Comparison of ENCODE assay signal across 21 cellular contexts in genomic region chr10:33190406-33190805, GRCh38.
DNase-seq lines count a peak whose midpoint lies in the region; ATAC-seq and TF ChIP-seq lines count a peak whose summit lies in the region.
"Had no signal": no experiment of that assay in that cellular context is flagged by ENCODE, and none has a peak within 500 bp of the region (broad histone marks: within the 10 kb centered on the region; RNA-seq: fewer than 3 reads in every experiment).

No MANE protein-coding gene starts in this region.

- peaks cover 9% of the 10 kb centered on the region for H3K79me1 ChIP-seq in mesenchymal stem cell (replicated peaks; ENCODE audit: low read length, poor library complexity, severe bottlenecking)

- no peak overlapping the region for H2BK15ac ChIP-seq in mesenchymal stem cell (ENCODE audit: low read depth, poor library complexity, severe bottlenecking)

- no peak overlapping the region for H2BK5ac ChIP-seq in mesenchymal stem cell (ENCODE audit: low read depth, low read length, poor library complexity, severe bottlenecking)

- peak overlapping the region; percentile 23 for H3K27ac Mint-ChIP-seq in Caco-2 (ENCODE audit: unreplicated experiment)
- peak overlapping the region in 3 of 5 experiments; percentile 0 to 76 (median 22) for H3K27ac Mint-ChIP-seq in brain
- H3K27ac Mint-ChIP-seq: B cell; CD4-positive, CD25-positive, alpha-beta regulatory T cell had no signal

- no peaks in the 10 kb centered on the region for H4K20me1 ChIP-seq in hepatocyte (ENCODE audit: insufficient read depth, poor library complexity, severe bottlenecking)

- no peak overlapping the region for H4K8ac ChIP-seq in mesenchymal stem cell (ENCODE audit: low read length)

- no peak overlapping the region for H2BK12ac ChIP-seq in mesenchymal stem cell (ENCODE audit: low read length in 2 of 2)

- peaks cover 17% of the 10 kb centered on the region for H3K4me1 Mint-ChIP-seq in Caco-2 (ENCODE audit: low read depth, unreplicated experiment)
- H3K4me1 Mint-ChIP-seq in brain = peaks cover 42% of the 10 kb centered on the region

- no peak for ATAC-seq in Panc1
- ATAC-seq: GM12878, HepG2 had no signal

- H3K4me1 ChIP-seq in Caco-2 (peaks cover 21% of the 10 kb centered on the region), Panc1 (ENCODE audit: control insufficient read depth, insufficient read depth, low read length) (peaks cover 29% of the 10 kb centered on the region), mesenchymal stem cell (ENCODE audit: control insufficient read depth, insufficient read depth, low read depth, low read length) (peaks cover 6% of the 10 kb centered on the region), hepatocyte (ENCODE audit: insufficient read depth) (peaks cover 22% of the 10 kb centered on the region), BE2C (peaks cover 12% of the 10 kb centered on the region)

- H2AK5ac ChIP-seq in mesenchymal stem cell (ENCODE audit: low read length, severe bottlenecking) = peak overlapping the region; percentile 88

- 100% methylated on average over 1 of the region's 1 CpG for WGBS in mesenchymal stem cell
- 100% methylated on average over 1 of the region's 1 CpG for WGBS in hepatocyte (ENCODE audit: low lambda C conversion rate, missing lambda C conversion rate)

- no peak overlapping the region for H3K4ac ChIP-seq in mesenchymal stem cell (ENCODE audit: low read depth in 1 of 2, low read length in 2 of 2)

- H2BK120ac ChIP-seq in mesenchymal stem cell (ENCODE audit: low read depth, low read length) = no peak overlapping the region

- no peak overlapping the region for H3K14ac ChIP-seq in mesenchymal stem cell (ENCODE audit: low read length in 2 of 2)

- intact Hi-C loops in Caco-2 (cut with micrococcal nuclease; ENCODE audit: unreplicated experiment) = loop anchor here (10.0 kb wide), 3 partner anchors 314 to 1024 kb away; no protein-coding TSS in a partner anchor
- intact Hi-C loops in Panc1 (cut with micrococcal nuclease; ENCODE audit: unreplicated experiment) = no loop called here

- H3K9ac ChIP-seq in mesenchymal stem cell (ENCODE audit: low read length) = peak overlapping the region; percentile 9

- H3K4me2 ChIP-seq in mesenchymal stem cell (ENCODE audit: low read length, poor library complexity, severe bottlenecking) = no peak overlapping the region
- no peak overlapping the region for H3K4me2 ChIP-seq in hepatocyte
- H3K4me2 ChIP-seq: PC-9 had no signal

- BruUV-seq in Caco-2 (replicated peaks; lab: Mats Ljungman, UMichigan) = no TSS peak
- BruUV-seq in Panc1 (replicated peaks; lab: Mats Ljungman, UMichigan) = no TSS peak

- H3K27me3 Mint-ChIP-seq in Caco-2 (ENCODE audit: insufficient read depth, unreplicated experiment) (no peaks in the 10 kb centered on the region), brain (peaks cover 13% of the 10 kb centered on the region)

- in situ Hi-C loops in Panc1 (cut with HindIII; ENCODE audit: low pct_unique_long_range_greater_than_20kb, low sequenced_read_pairs) = no loop called here

- H3K9me3 ChIP-seq in Caco-2 = no peaks in the 10 kb centered on the region
- H3K9me3 ChIP-seq in Panc1 (ENCODE audit: control insufficient read depth, insufficient read depth, low read depth, low read length) = no peaks in the 10 kb centered on the region
- H3K9me3 ChIP-seq in mesenchymal stem cell (ENCODE audit: control insufficient read depth, low read length) = no peaks in the 10 kb centered on the region
- no peaks in the 10 kb centered on the region for H3K9me3 ChIP-seq in hepatocyte (ENCODE audit: low read depth)
- no peaks in the 10 kb centered on the region for H3K9me3 ChIP-seq in BE2C
- H3K9me3 ChIP-seq: SJCRH30 had no signal

- CTCF ChIA-PET in Caco-2 (lab: Charles Lee) = no interaction called here
- CTCF ChIA-PET in Panc1 (lab: Charles Lee) = no interaction called here

- DNase-seq in Caco-2 (no peak), Panc1 (ENCODE audit: low read depth, low spot score) (no peak), mesenchymal stem cell (no peak), hepatocyte (ENCODE audit: low spot score) (no peak), BE2C (no peak), kidney tubule cell (ENCODE audit: low spot score) (no peak), LoVo (ENCODE audit: low spot score) (no peak)
- DNase-seq: 8988T; CD4-positive, CD25-positive, alpha-beta regulatory T cell; COR-L47; KG1; NCI-H1417 treated with DMSO at 0.1 percent for 48 hours; NCI-H187 treated with DMSO at 0.1 percent for 48 hours; NCI-H345; NCI-H524 treated with DMSO at 0.1 percent for 48 hours; PC-9; SJCRH30 had no signal

- H3K9me3 Mint-ChIP-seq in Caco-2 (ENCODE audit: unreplicated experiment) (no peaks in the 10 kb centered on the region), brain (peaks cover 0 to 3% (median 0%) of the 10 kb centered on the region in 5 experiments)

- H3K36me3 Mint-ChIP-seq in Caco-2 (ENCODE audit: insufficient read depth, unreplicated experiment) (peaks cover 62% of the 10 kb centered on the region), brain (peaks cover under 1% of the 10 kb centered on the region)
- H3K36me3 Mint-ChIP-seq: CD4-positive, CD25-positive, alpha-beta regulatory T cell had no signal

- H3K36me3 ChIP-seq in Caco-2 (ENCODE audit: control insufficient read depth, insufficient read depth, low read length) (no peaks in the 10 kb centered on the region), Panc1 (ENCODE audit: control insufficient read depth, insufficient read depth, low read length) (no peaks in the 10 kb centered on the region; the same call in 1 of the 2 replicates), mesenchymal stem cell (ENCODE audit: control insufficient read depth in 1 of 2, insufficient read depth in 2 of 2, low read depth in 1 of 2, low read length in 2 of 2) (peaks cover 26 to 80% of the 10 kb centered on the region in 2 experiments), hepatocyte (replicated peaks; ENCODE audit: insufficient read depth, low read depth) (no peaks in the 10 kb centered on the region), BE2C (peaks cover 22% of the 10 kb centered on the region)
- H3K36me3 ChIP-seq: SJCRH30 had no signal

- H3K27ac ChIP-seq in Panc1 (ENCODE audit: low read length) (peak overlapping the region; percentile 77), mesenchymal stem cell (ENCODE audit: low read length, poor library complexity, severe bottlenecking) (peak overlapping the region; percentile 94), hepatocyte (no peak overlapping the region)
- H3K27ac ChIP-seq: PC-9, SJCRH30 had no signal

- H3K79me2 ChIP-seq in hepatocyte = no peaks in the 10 kb centered on the region

- H3K27me3 ChIP-seq in Caco-2 (replicated peaks; ENCODE audit: control insufficient read depth, insufficient read depth, low read length) (no peaks in the 10 kb centered on the region), Panc1 (ENCODE audit: control insufficient read depth, insufficient read depth, low read length) (no peaks in the 10 kb centered on the region), mesenchymal stem cell (ENCODE audit: control insufficient read depth in 1 of 2, insufficient read depth in 1 of 2, low read length in 2 of 2) (no peaks in the 10 kb centered on the region), hepatocyte (no peaks in the 10 kb centered on the region), BE2C (no peaks in the 10 kb centered on the region)
- H3K27me3 ChIP-seq: SJCRH30 had no signal

- H4K91ac ChIP-seq in mesenchymal stem cell (ENCODE audit: low read length) = no peak overlapping the region

- POLR2A ChIA-PET in Caco-2 (lab: Charles Lee) = no interaction called here
- POLR2A ChIA-PET in Panc1 (lab: Charles Lee) = no interaction called here

- no peak overlapping the region for H3K4me3 ChIP-seq in Caco-2 (ENCODE audit: low read depth, low read length)
- H3K4me3 ChIP-seq in Panc1 (ENCODE audit: low read depth in 2 of 2, low read length in 2 of 2) = no peak overlapping the region
- no peak overlapping the region for H3K4me3 ChIP-seq in mesenchymal stem cell (ENCODE audit: insufficient read depth in 1 of 2, low read depth in 1 of 2, low read length in 2 of 2)
- no peak overlapping the region for H3K4me3 ChIP-seq in hepatocyte
- H3K4me3 ChIP-seq in BE2C (ENCODE audit: low read depth, low read length) = no peak overlapping the region
- H3K4me3 ChIP-seq: GM12878, PC-9, SJCRH30 had no signal

- no peaks in the 10 kb centered on the region for H3K9me2 ChIP-seq in hepatocyte (replicated peaks; ENCODE audit: insufficient read depth)

- H3K4me3 Mint-ChIP-seq in Caco-2 (ENCODE audit: unreplicated experiment) (no peak overlapping the region), brain (no peak overlapping the region)
- H3K4me3 Mint-ChIP-seq: B cell; CD4-positive, CD25-positive, alpha-beta regulatory T cell had no signal

- no peak for TF ChIP-seq CTCF in Caco-2 (IDR thresholded peaks at IDR 0.05; ENCODE audit: insufficient read depth in 1 of 2, low read depth in 1 of 2, low read length in 1 of 2, severe bottlenecking in 1 of 2, unreplicated experiment in 1 of 2)
- no peak for TF ChIP-seq CTCF in Panc1 (IDR thresholded peaks at IDR 0.05)
- no peak for TF ChIP-seq CTCF in brain (conservative IDR thresholded peaks at IDR 0.05)
- TF ChIP-seq CTCF in hepatocyte (IDR thresholded peaks at IDR 0.05; ENCODE audit: poor library complexity) = no peak
- TF ChIP-seq CTCF in BE2C (IDR thresholded peaks at IDR 0.05; ENCODE audit: low read depth, low read length) = no peak

- no peak overlapping the region for H3K23ac ChIP-seq in mesenchymal stem cell (ENCODE audit: low read length in 2 of 2)

- no peak overlapping the region for H3K18ac ChIP-seq in mesenchymal stem cell (ENCODE audit: low read depth in 1 of 2, low read length in 2 of 2)

- H2AFZ ChIP-seq in mesenchymal stem cell (ENCODE audit: low read depth, low read length) = no peak overlapping the region
- H2AFZ ChIP-seq in hepatocyte = no peak overlapping the region
- H2AFZ ChIP-seq: PC-9 had no signal
